Comparison of ENCODE assay signal across 11 cellular contexts in genomic region chrX:15240414-15240813, GRCh38. TPM values are rescaled to one million over a fixed set of nuclear protein-coding genes. Genes with fewer than 3 reads are reported as not detected.
"Had no signal": no experiment of that assay in that cellular context is flagged by ENCODE, and none has a peak within 500 bp of the region (broad histone marks: within the 10 kb centered on the region; RNA-seq: fewer than 3 reads in every experiment).

No MANE protein-coding gene starts in this region.

- H3K4me1 ChIP-seq: HAP-1 had no signal

- H3K4me3 ChIP-seq: GM23248, GM23338, HAP-1 had no signal

- H3K9me3 ChIP-seq: HAP-1 had no signal

- H3K4me3 Mint-ChIP-seq: GM23338, H9, HFFc6 had no signal

- ATAC-seq: GM23338, HCT116 had no signal

- H3K9ac ChIP-seq: GM23248 had no signal

- FAIRE-seq: H1, H54 had no signal

- H3K9me3 Mint-ChIP-seq: GM23338, HFFc6 had no signal

- DNase-seq: GM23248, GOT3, H7, H9, HCEC 1CT, HFFc6 had no signal

- H3K36me3 ChIP-seq: HAP-1 had no signal

- H3K27ac ChIP-seq: GM23248 had no signal

- H3K4me1 Mint-ChIP-seq: GM23338, H9 had no signal

- H3K27ac Mint-ChIP-seq: GM23338, H9, HFFc6 had no signal

- H3K4me2 ChIP-seq: GM23338 had no signal

- H2AFZ ChIP-seq: GM23248, GM23338 had no signal

RNA-seq across cellular contexts. Expression of gene ASB9, which starts 29.5 kb away (rescaled TPM):
- total RNA-seq: H9 had no signal
- polyA plus RNA-seq: GM23248 had no signal
